8 cellular contexts compared by ENCODE assay signal in genomic region chr17:48593126-48593829, GRCh38. TPM values are rescaled to one million over a fixed set of nuclear protein-coding genes. Genes with fewer than 3 reads are reported as not detected.
A peak's percentile ranks its signal among the peaks of the same experiment; 100 is the strongest.
DNase-seq lines count a peak whose midpoint lies in the region; ATAC-seq, FAIRE-seq and TF ChIP-seq lines count a peak whose summit lies in the region.

TSS of gene HOXB5 (minus strand) at chr17:48593779. CDS start at chr17:48593682, 97 bp downstream.

- no peak within 1 kb of the TSS for H2BK15ac ChIP-seq in H1 (ENCODE audit: low read length)

- POLR2A ChIA-PET in H1 (lab: Charles Lee; ENCODE audit: partially characterized antibody) (interaction anchor here (1.3 kb wide), 1 partner anchor 260 kb away, joined by 3 read pairs; no protein-coding TSS in a partner anchor), GM10248 (lab: Yijun Ruan, JAX) (interaction anchor here (0.6 kb wide), 1 partner anchor 25 kb away, joined by 8 read pairs; no protein-coding TSS in a partner anchor)

- ATAC-seq in GM18505 (IDR thresholded peaks at IDR 0.05; ENCODE audit: unreplicated experiment) (no peak), HG03175 (IDR thresholded peaks at IDR 0.05; ENCODE audit: unreplicated experiment) (no peak)

- no peak within 1 kb of the TSS for H3K56ac ChIP-seq in H1 (replicated peaks; ENCODE audit: insufficient read length, low read depth, low read length)

- H3K9me3 ChIP-seq in H1 (ENCODE audit: insufficient read depth in 2 of 2, low read depth in 1 of 2, low read length in 1 of 2) (no peaks in the 10 kb centered on the region; a peak in 1 of 4 replicates), parathyroid adenoma (ENCODE audit: control insufficient read depth, low read length) (no peaks in the 10 kb centered on the region)

- H3K23me2 ChIP-seq in H1 (ENCODE audit: low read depth, low read length) = no peaks in the 10 kb centered on the region; the same call in 1 of the 2 replicates

- peaks cover 32 to 40% of the 10 kb centered on the region in 2 experiments for H4K20me1 ChIP-seq in H1 (replicated peaks in 1 of 2; ENCODE audit: control insufficient read depth in 1 of 2, insufficient read depth in 2 of 2, low read length in 2 of 2)

- FAIRE-seq in H1 (lab: Jason Lieb, UNC) = no peak

- CTCF ChIA-PET in H1 (lab: Charles Lee; ENCODE audit: partially characterized antibody) = interaction anchor here (0.6 to 7.0 kb wide), 51 partner anchors 20 to 434 kb away, joined by 3 to 53 read pairs (median 4); partner anchors contain the start of genes HOXB1 and HOXB9
- CTCF ChIA-PET in GM10248 (lab: Yijun Ruan, JAX) = interaction anchor here (0.6 to 4.1 kb wide), 76 partner anchors 14 to 576 kb away, joined by 3 to 51 read pairs (median 4); partner anchors contain the start of gene HOXB8

- H3K4me1 ChIP-seq in H1 (replicated peaks in 1 of 4; ENCODE audit: control insufficient read depth in 3 of 4, insufficient read depth in 4 of 4, low read length in 3 of 4) (peaks cover 0 to 12% (median 4%) of the 10 kb centered on the region in 4 experiments; a peak in 5 of 7 replicates), parathyroid adenoma (no peaks in the 10 kb centered on the region)

- TF ChIP-seq RAD21 in H1 (IDR thresholded peaks at IDR 0.05 in 1 of 2, conservative IDR thresholded peaks at IDR 0.05 in 1 of 2; ENCODE audit: low read depth in 2 of 2, low read length in 2 of 2) = no peak

- no peak within 1 kb of the TSS for H4K8ac ChIP-seq in H1 (ENCODE audit: extremely low read depth, insufficient read depth, low read length)

- no peak within 1 kb of the TSS for H2BK20ac ChIP-seq in H1 (ENCODE audit: low read length)

- H2BK5ac ChIP-seq in H1 (ENCODE audit: low read depth, low read length) = no peak within 1 kb of the TSS

- H3K27ac ChIP-seq in H1 (ENCODE audit: low read depth, low read length) (no peak within 1 kb of the TSS), parathyroid adenoma (no peak within 1 kb of the TSS)

- no peak within 1 kb of the TSS for H4K91ac ChIP-seq in H1 (replicated peaks; ENCODE audit: insufficient read length, low read length)

- H3K79me2 ChIP-seq in H1 (ENCODE audit: control insufficient read depth in 1 of 2, insufficient read depth in 2 of 2, low read length in 2 of 2) (no peaks in the 10 kb centered on the region), parathyroid adenoma (no peaks in the 10 kb centered on the region)

- H2BK12ac ChIP-seq in H1 (ENCODE audit: low read depth, low read length) = no peak within 1 kb of the TSS; the same call in 1 of the 2 replicates

- H3K4me3 ChIP-seq in GM12864 (ENCODE audit: low read depth, low read length) (peak within 1 kb of the TSS; percentile 49), H1 (ENCODE audit: extremely low read depth in 1 of 4, insufficient read depth in 2 of 4, low read depth in 3 of 4, low read length in 4 of 4) (0 out of 8 replicates have a peak within 1 kb of the TSS, but pooled peaks of 1 of the 4 experiments have one; percentile 15), parathyroid adenoma (ENCODE audit: low read depth, low read length) (peak within 1 kb of the TSS; percentile 58)

- TF ChIP-seq CTCF in GM12864 (IDR thresholded peaks at IDR 0.05; ENCODE audit: low read depth, low read length, missing control alignments) = no peak
- TF ChIP-seq CTCF in H1 (IDR thresholded peaks at IDR 0.05; ENCODE audit: control extremely low read depth in 1 of 3, insufficient read depth in 1 of 3, low read depth in 1 of 3, low read length in 3 of 3) = no peak
- TF ChIP-seq CTCF in parathyroid adenoma (IDR thresholded peaks at IDR 0.05) = no peak
- TF ChIP-seq CTCF in GM10248 (IDR thresholded peaks at IDR 0.05; ENCODE audit: control extremely low read depth, extremely low read depth, low read depth, missing control alignments) = no peak

- peak within 1 kb of the TSS; percentile 48; the same call in 1 of the 2 replicates for H3K18ac ChIP-seq in H1 (ENCODE audit: extremely low read depth, low read length)

- H4K5ac ChIP-seq in H1 (ENCODE audit: insufficient read length, low read depth, low read length) = no peak within 1 kb of the TSS

- TF ChIP-seq EP300 in H1 (IDR thresholded peaks at IDR 0.05; ENCODE audit: borderline replicate concordance in 1 of 2, low read depth in 2 of 2, low read length in 2 of 2) = no peak

- TF ChIP-seq POLR2A in H1 (IDR thresholded peaks at IDR 0.05; ENCODE audit: control extremely low read depth in 1 of 2, low read depth in 2 of 2, low read length in 2 of 2) (no peak), GM18505 (IDR thresholded peaks at IDR 0.05; ENCODE audit: borderline replicate concordance, extremely low read depth, insufficient read depth, insufficient read length) (no peak)

- no peak within 1 kb of the TSS for H3K23ac ChIP-seq in H1 (ENCODE audit: insufficient read length)

- no peak within 1 kb of the TSS for H2AK5ac ChIP-seq in H1 (ENCODE audit: low read depth, low read length)

- 11% methylated on average over 48 of the region's 50 CpGs; no CpG with 5 or more reads in 1 of the 2 experiments for WGBS in H1 (ENCODE audit: extremely low coverage in 1 of 2, insufficient coverage in 1 of 2, insufficient read length in 1 of 2, insufficient replicate concordance in 2 of 2, low coverage in 1 of 2, low lambda C conversion rate in 2 of 2, missing lambda C conversion rate in 1 of 2), 2 experiments

- no peak within 1 kb of the TSS for H3K4ac ChIP-seq in H1 (replicated peaks; ENCODE audit: insufficient read length, low read depth, low read length)

- H3K9ac ChIP-seq in H1 (replicated peaks in 1 of 4; ENCODE audit: extremely low read depth in 1 of 4, low read depth in 3 of 4, low read length in 3 of 4) = no peak within 1 kb of the TSS
- H3K9ac ChIP-seq in parathyroid adenoma = no peak within 1 kb of the TSS

- H3K27me3 ChIP-seq in H1 (replicated peaks in 1 of 4; ENCODE audit: control insufficient read depth in 3 of 4, extremely low read depth in 1 of 4, insufficient read depth in 3 of 4, low read length in 3 of 4) (peaks cover 96 to 100% (median 99%) of the 10 kb centered on the region in 4 experiments), parathyroid adenoma (ENCODE audit: control insufficient read depth, insufficient read depth, low read length) (peaks cover 6% of the 10 kb centered on the region)

- H3K36me3 ChIP-seq in H1 (ENCODE audit: control insufficient read depth in 2 of 4, insufficient read depth in 4 of 4, low read length in 3 of 4) (peaks cover 0 to 3% (median 0%) of the 10 kb centered on the region in 4 experiments; a peak in 1 of 8 replicates), parathyroid adenoma (ENCODE audit: control insufficient read depth, insufficient read depth, low read length) (no peaks in the 10 kb centered on the region)

- H3K79me1 ChIP-seq in H1 (ENCODE audit: low read depth, low read length) = no peaks in the 10 kb centered on the region

- H3K4me2 ChIP-seq in H1 (ENCODE audit: insufficient read depth in 1 of 2, low read depth in 2 of 2, low read length in 2 of 2) (peak within 1 kb of the TSS in 1 of 2 experiments; percentile 47; a peak in 3 of 4 replicates), parathyroid adenoma (ENCODE audit: low read length) (peak within 1 kb of the TSS; percentile 97)

- H2BK120ac ChIP-seq in H1 (replicated peaks; ENCODE audit: low read depth, low read length) = no peak within 1 kb of the TSS

- H3K14ac ChIP-seq in H1 (ENCODE audit: insufficient read length) = no peak within 1 kb of the TSS

- H2AFZ ChIP-seq in H1 (ENCODE audit: low read length) = no peak within 1 kb of the TSS
- H2AFZ ChIP-seq in parathyroid adenoma = no peak within 1 kb of the TSS

- DNase-seq in GM12864 (ENCODE audit: low read depth) = no peak
- peak; percentile 89 for DNase-seq in NCI-H69 (lab: John Stamatoyannopoulos, UW)
- no peak for DNase-seq in H1 (ENCODE audit: low read depth in 1 of 2, low spot score in 2 of 2)
- DNase-seq in GM10248 (ENCODE audit: extremely low spot score) = no peak
- no peak for DNase-seq in NCI-H446 treated with DMSO at 0.1 percent for 48 hours (lab: John Stamatoyannopoulos, UW)

TF ChIP-seq in H1, 55 proteins besides CTCF, POLR2A, EP300 and RAD21:
- TF ChIP-seq EZH2 (IDR thresholded peaks at IDR 0.05; ENCODE audit: low read depth, low read length, severe bottlenecking) = peak; percentile 80
- TF ChIP-seq CBX8 (IDR thresholded peaks at IDR 0.05; ENCODE audit: borderline replicate concordance, low read depth, low read length) = peak; percentile 82; the same call in 1 of the 2 replicates
- peak; percentile 83 for TF ChIP-seq RNF2 (IDR thresholded peaks at IDR 0.05; ENCODE audit: borderline replicate concordance, low read depth, low read length, missing control alignments, poor library complexity, severe bottlenecking)
- peak; percentile 21; the same call in 1 of the 2 replicates for TF ChIP-seq MAX (IDR thresholded peaks at IDR 0.05)
- no peak for TF ChIP-seq HDAC2 (IDR thresholded peaks at IDR 0.05; ENCODE audit: borderline replicate concordance in 1 of 2, low read depth in 2 of 2, low read length in 2 of 2)
- TF ChIP-seq JUND (IDR thresholded peaks at IDR 0.05; ENCODE audit: low read length) = no peak
- peak; percentile 86 for TF ChIP-seq SUZ12 (IDR thresholded peaks at IDR 0.05; ENCODE audit: low read length)

RNA-seq across cellular contexts. Expression of gene HOXB5, which starts in this region (rescaled TPM):
- total RNA-seq in H1 (2021; fragmentation: NEBNext Ultra II Directional; extraction: Animal tissue kit (Norgen Biotek cat#: 25700)) = not detected in 2 replicates
- polyA plus RNA-seq in H1 (2011; rRNA removed) = not detected in 2 replicates
- polyA plus RNA-seq in H1 (2011; cell fraction: cytosol; rRNA removed) = not detected
- not detected for polyA plus RNA-seq in H1 (2011; cell fraction: nucleus; rRNA removed)
- polyA plus RNA-seq in H1 (2012, experiment 1 of 2) = not detected in 4 replicates
- not detected for polyA plus RNA-seq in H1 (2012, experiment 2 of 2)
- polyA plus RNA-seq in H1 (2013, experiment 1 of 2) = not detected
- polyA plus RNA-seq in H1 (2013, experiment 2 of 2) = not detected
- polyA minus RNA-seq in H1 (2011; rRNA and poly(A)+ RNA removed) = 0.07 TPM in 1 of 2 replicates, not detected in the other
- polyA minus RNA-seq in H1 (2011; cell fraction: cytosol; rRNA and poly(A)+ RNA removed) = not detected
- not detected for polyA minus RNA-seq in H1 (2011; cell fraction: nucleus; rRNA and poly(A)+ RNA removed)
